In the genomic region with DNA sequence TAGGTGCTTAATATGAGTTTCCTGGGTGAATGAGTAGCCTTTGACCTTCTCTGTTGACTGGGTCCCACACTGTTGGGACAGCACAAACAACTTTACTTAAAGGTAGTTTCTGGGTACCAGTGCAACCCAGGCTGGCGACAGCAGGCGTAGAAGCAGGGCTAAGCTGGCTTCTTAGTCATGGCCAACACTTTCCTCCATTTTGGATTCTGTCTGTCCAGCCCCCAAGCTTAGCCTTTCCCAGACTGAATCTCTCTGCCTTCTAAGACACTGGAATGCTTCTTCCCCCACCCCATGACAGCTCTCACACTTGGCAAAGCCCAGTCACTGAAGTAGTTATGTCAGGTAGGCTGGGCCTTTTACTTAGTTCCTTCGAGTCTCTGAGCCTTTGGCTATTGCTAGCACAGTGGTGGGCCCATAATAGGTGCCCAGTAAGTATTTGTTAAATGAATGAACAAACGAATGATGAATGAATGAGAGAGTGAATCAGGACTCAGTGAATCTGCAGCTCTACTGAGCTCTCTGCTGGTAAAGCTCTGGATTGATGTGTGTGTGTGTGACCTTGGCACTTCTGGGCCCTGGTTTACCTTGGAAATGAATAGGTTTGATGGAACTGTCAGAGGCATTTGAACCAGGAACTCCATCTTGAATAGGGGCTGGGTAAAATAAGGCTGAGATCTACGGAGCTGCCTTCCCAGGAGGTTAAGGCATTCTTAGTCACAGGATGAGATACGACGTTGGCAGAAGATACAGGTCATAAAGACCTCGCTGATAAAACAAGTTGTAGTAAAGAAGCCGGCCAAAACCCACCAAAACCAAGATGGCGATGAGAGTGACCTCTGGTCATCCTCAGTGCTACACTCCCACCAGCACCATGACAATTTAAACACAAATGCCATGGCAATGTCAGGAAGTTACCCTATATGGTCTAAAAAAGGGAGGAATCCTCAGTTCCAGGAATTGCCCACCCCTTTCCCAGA, we compare ENCODE assay signal across 1 cellular context.
TF ChIP-seq lines count a peak whose summit lies in the region.

No MANE protein-coding gene starts in this region.

TF ChIP-seq in H1, 55 proteins besides CTCF, POLR2A, EP300 and RAD21:
- TF ChIP-seq NRF1 (IDR thresholded peaks at IDR 0.05; ENCODE audit: low read depth, low read length) (no peak), NANOG (IDR thresholded peaks at IDR 0.05; ENCODE audit: insufficient read depth, low read depth, low read length, poor library complexity, severe bottlenecking) (no peak), SP2 (IDR thresholded peaks at IDR 0.05; ENCODE audit: low read length) (no peak), CREB1 (IDR thresholded peaks at IDR 0.05) (no peak), ZNF274 (IDR thresholded peaks at IDR 0.05; ENCODE audit: borderline replicate concordance, extremely low read depth, low read length) (no peak), EGR1 (IDR thresholded peaks at IDR 0.05; ENCODE audit: borderline replicate concordance, low read depth, low read length) (no peak)
TF ChIP-seq in H1: peak in this region for 0.
